Comparison of ENCODE assay signal across 8 cellular contexts in the genomic region with DNA sequence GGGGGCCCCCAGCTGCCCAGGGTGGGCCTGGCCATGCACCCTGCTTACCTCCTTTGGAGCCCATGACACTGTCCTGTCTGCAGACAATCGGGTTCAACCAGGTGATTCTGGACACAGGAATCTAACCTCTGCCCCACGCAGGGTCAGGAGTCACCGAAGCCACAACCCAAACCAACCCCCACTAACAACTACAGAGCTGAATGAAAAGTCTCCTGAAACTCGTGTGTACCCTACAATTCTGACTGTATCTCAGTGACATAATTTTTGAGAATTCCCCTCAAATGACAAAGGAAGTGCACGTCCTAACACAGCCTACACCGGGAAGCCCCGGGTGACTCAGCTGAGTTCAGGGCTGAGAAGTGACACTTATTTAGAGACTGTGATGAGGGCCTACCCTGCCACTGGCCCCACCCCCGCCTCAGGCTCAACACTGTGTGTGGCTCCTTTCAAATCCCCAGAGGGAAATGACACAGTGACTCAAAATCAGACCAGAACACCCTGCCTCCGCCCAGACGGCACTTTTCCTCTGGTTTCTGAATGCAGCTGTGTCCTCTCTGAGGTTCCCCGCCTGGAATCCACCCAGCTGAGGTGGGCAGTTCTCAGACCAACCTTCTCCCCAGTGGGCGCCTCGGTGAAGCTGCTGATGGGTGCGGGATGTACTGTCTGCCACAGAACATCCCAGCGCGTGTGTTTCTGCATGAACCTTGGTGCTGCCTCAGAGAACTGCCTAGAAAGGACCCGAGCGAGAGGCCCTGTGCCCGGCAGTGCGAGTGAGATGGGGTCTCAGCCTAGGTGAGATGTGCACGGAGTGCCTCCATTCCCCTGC. TPM values are rescaled to one million over a fixed set of nuclear protein-coding genes. Genes with fewer than 3 reads are reported as not detected.
A peak's percentile ranks its signal among the peaks of the same experiment; 100 is the strongest.
DNase-seq lines count a peak whose midpoint lies in the region; ATAC-seq and TF ChIP-seq lines count a peak whose summit lies in the region.

No MANE protein-coding gene starts in this region.

- H2AK5ac ChIP-seq in neuronal stem cell (ENCODE audit: low read depth, low read length) = no peak overlapping the region

- H3K4me3 ChIP-seq in ACC112 (ENCODE audit: low read depth, low read length) (no peak overlapping the region), neuronal stem cell (ENCODE audit: low read length in 2 of 2) (no peak overlapping the region)

- H3K27ac Mint-ChIP-seq in activated B cell treated with CpG ODN at 0.5 μM for 24 hours = peak overlapping the region; percentile 94
- peak overlapping the region; percentile 97 for H3K27ac Mint-ChIP-seq in central memory CD8-positive, alpha-beta T cell (ENCODE audit: low read depth)

- no peak overlapping the region for H3K4ac ChIP-seq in neuronal stem cell (ENCODE audit: low read length)

- peak overlapping the region; percentile 68 for H3K4me3 Mint-ChIP-seq in activated B cell treated with CpG ODN at 0.5 μM for 24 hours
- peak overlapping the region; percentile 66 for H3K4me3 Mint-ChIP-seq in central memory CD8-positive, alpha-beta T cell

- H3K4me1 Mint-ChIP-seq in activated B cell treated with CpG ODN at 0.5 μM for 24 hours = peaks cover 55% of the 10 kb centered on the region
- peaks cover 22% of the 10 kb centered on the region for H3K4me1 Mint-ChIP-seq in central memory CD8-positive, alpha-beta T cell

- no peaks in the 10 kb centered on the region for H3K36me3 ChIP-seq in ACC112 (ENCODE audit: insufficient read depth, low read length)
- H3K36me3 ChIP-seq in neuronal stem cell (replicated peaks in 1 of 2; ENCODE audit: control insufficient read depth in 2 of 2, insufficient read depth in 2 of 2, low read length in 2 of 2) = peaks cover 35 to 68% of the 10 kb centered on the region in 2 donors

- H3K18ac ChIP-seq in neuronal stem cell (ENCODE audit: low read length) = no peak overlapping the region

- H2AFZ ChIP-seq in ACC112 (ENCODE audit: low read length, unreplicated experiment) (no peak overlapping the region), neuronal stem cell (ENCODE audit: low read length) (no peak overlapping the region)

- H3K9ac ChIP-seq in neuronal stem cell (ENCODE audit: low read depth, low read length, poor library complexity) = no peak overlapping the region

- no peak overlapping the region for H2BK120ac ChIP-seq in neuronal stem cell (ENCODE audit: low read depth, low read length)

- H3K9me3 ChIP-seq in neuronal stem cell (replicated peaks in 1 of 2; ENCODE audit: control insufficient read depth in 2 of 2, insufficient read depth in 1 of 2, low read depth in 1 of 2, low read length in 2 of 2) = no peaks in the 10 kb centered on the region

- H4K8ac ChIP-seq in neuronal stem cell (ENCODE audit: low read depth, low read length) = no peak overlapping the region

- H3K79me2 ChIP-seq in ACC112 (ENCODE audit: control insufficient read depth, insufficient read depth, low read length, unreplicated experiment) = peaks cover 9% of the 10 kb centered on the region

- CTCF ChIA-PET in activated B cell treated with CpG ODN at 0.5 μM for 24 hours (lab: Charles Lee) = interaction anchor here (0.5 to 2.0 kb wide), 6 partner anchors 13 to 526 kb away, joined by 3 to 8 read pairs (median 3); no protein-coding TSS in a partner anchor

- WGBS in neuronal stem cell (ENCODE audit: extremely low coverage in 2 of 2, insufficient read length in 2 of 2, insufficient replicate concordance in 1 of 2), 2 donors = no CpG with 5 or more reads among the region's 21 CpGs

- no peak for TF ChIP-seq CTCF in activated B cell treated with CpG ODN at 0.5 μM for 24 hours (IDR thresholded peaks at IDR 0.05)

- DNase-seq in activated B cell treated with CpG ODN at 0.5 μM for 24 hours (peak; percentile 81), neuronal stem cell (ENCODE audit: low spot score) (no peak), NCI-H748 treated with DMSO at 0.1 percent for 48 hours (lab: John Stamatoyannopoulos, UW) (no peak), DMS114 treated with DMSO at 0.1 percent for 48 hours (lab: John Stamatoyannopoulos, UW; ENCODE audit: unreplicated experiment) (no peak)
- DNase-seq in central memory CD8-positive, alpha-beta T cell (ENCODE audit: low spot score in 2 of 2) = peak; percentile 53 to 84

- H3K27me3 Mint-ChIP-seq in activated B cell treated with CpG ODN at 0.5 μM for 24 hours = no peaks in the 10 kb centered on the region
- no peaks in the 10 kb centered on the region for H3K27me3 Mint-ChIP-seq in central memory CD8-positive, alpha-beta T cell

- intact Hi-C loops in activated B cell treated with CpG ODN at 0.5 μM for 24 hours (cut with micrococcal nuclease) = loop anchor here (1.0 to 5.0 kb wide), 16 partner anchors 10 to 739 kb away; a partner anchor contains a TSS

- H3K14ac ChIP-seq in neuronal stem cell (ENCODE audit: low read length) = no peak overlapping the region

- H3K4me1 ChIP-seq in ACC112 (ENCODE audit: control insufficient read depth, insufficient read depth, low read length, unreplicated experiment) = peaks cover 30% of the 10 kb centered on the region
- peaks cover 0 to 8% of the 10 kb centered on the region in 2 donors for H3K4me1 ChIP-seq in neuronal stem cell (ENCODE audit: control insufficient read depth in 2 of 2, insufficient read depth in 1 of 2, low read depth in 1 of 2, low read length in 2 of 2)

- H2BK12ac ChIP-seq in neuronal stem cell (ENCODE audit: low read length) = no peak overlapping the region

- POLR2A ChIA-PET in activated B cell treated with CpG ODN at 0.5 μM for 24 hours (lab: Charles Lee) = interaction anchor here (0.6 to 5.4 kb wide), 29 partner anchors 10 to 295 kb away, joined by 3 to 65 read pairs (median 4); a partner anchor contains a TSS

- no peak overlapping the region for H2BK5ac ChIP-seq in neuronal stem cell (ENCODE audit: low read length)

- H3K27ac ChIP-seq in ACC112 (ENCODE audit: low read depth, low read length) = peak overlapping the region; percentile 76
- no peak overlapping the region for H3K27ac ChIP-seq in neuronal stem cell (replicated peaks; ENCODE audit: low read length)

- no peak overlapping the region for H4K91ac ChIP-seq in neuronal stem cell (ENCODE audit: low read depth, low read length, poor library complexity)

- peaks cover 72% of the 10 kb centered on the region for H3K36me3 Mint-ChIP-seq in activated B cell treated with CpG ODN at 0.5 μM for 24 hours (ENCODE audit: low read depth)
- peaks cover 42% of the 10 kb centered on the region for H3K36me3 Mint-ChIP-seq in central memory CD8-positive, alpha-beta T cell (ENCODE audit: insufficient read depth)

- H2BK15ac ChIP-seq in neuronal stem cell (ENCODE audit: low read length) = no peak overlapping the region

- peaks cover 5% of the 10 kb centered on the region for H3K79me1 ChIP-seq in neuronal stem cell (ENCODE audit: low read depth, low read length)

- ATAC-seq in HG03342 (IDR thresholded peaks at IDR 0.05; ENCODE audit: unreplicated experiment) (peak; percentile 91), activated B cell treated with CpG ODN at 0.5 μM for 24 hours (ENCODE audit: low read depth) (peak; percentile 95)
- ATAC-seq in central memory CD8-positive, alpha-beta T cell (replicated peaks; ENCODE audit: extremely low read depth, poor library complexity, severe bottlenecking) = peak; percentile 100

- H3K27me3 ChIP-seq in ACC112 (ENCODE audit: insufficient read depth, low read length) (no peaks in the 10 kb centered on the region), neuronal stem cell (ENCODE audit: control insufficient read depth in 3 of 3, insufficient read depth in 3 of 3, low read depth in 1 of 3, low read length in 3 of 3) (no peaks in the 10 kb centered on the region)

- peak overlapping the region; percentile 67 for H3K23ac ChIP-seq in neuronal stem cell (ENCODE audit: low read depth, low read length, poor library complexity)

- no peaks in the 10 kb centered on the region for H3K9me3 Mint-ChIP-seq in activated B cell treated with CpG ODN at 0.5 μM for 24 hours
- H3K9me3 Mint-ChIP-seq in central memory CD8-positive, alpha-beta T cell = no peaks in the 10 kb centered on the region

- TF ChIP-seq POLR2A in GM19193 (IDR thresholded peaks at IDR 0.05; ENCODE audit: extremely low read depth, insufficient read depth, insufficient read length) = peak; percentile 53

- H3K4me2 ChIP-seq in neuronal stem cell (ENCODE audit: insufficient read depth, low read length, poor library complexity, severe bottlenecking) = no peak overlapping the region

RNA-seq across cellular contexts. Expression of a gene that starts 9.9 kb away (rescaled TPM):
- total RNA-seq in activated B cell treated with CpG ODN at 0.5 μM for 24 hours = 79.1 and 83.2 TPM in 2 replicates
- polyA plus RNA-seq in neuronal stem cell (2013, experiment 1 of 2) = 14.8 TPM
- polyA plus RNA-seq in neuronal stem cell (2013, experiment 2 of 2) = 15.1 TPM

RNA-seq across cellular contexts. Expression of a gene that starts 46.7 kb away (rescaled TPM):
- total RNA-seq in activated B cell treated with CpG ODN at 0.5 μM for 24 hours = 40.4 and 43.2 TPM in 2 replicates
- 8.1 TPM for polyA plus RNA-seq in neuronal stem cell (2013, experiment 1 of 2)
- polyA plus RNA-seq in neuronal stem cell (2013, experiment 2 of 2) = 8.7 TPM

Comparison
In these comparisons a context has a peak if more than half of its experiments do, and no peak if none do; other contexts are left out.
1. DNase-seq: peak in activated B cell treated with CpG ODN at 0.5 μM for 24 hours (single experiment) and central memory CD8-positive, alpha-beta T cell (2 of 2); none in neuronal stem cell (single experiment), NCI-H748 treated with DMSO at 0.1 percent for 48 hours (single experiment) and DMS114 treated with DMSO at 0.1 percent for 48 hours (single experiment).
2. Peak in every context shown above with its lines, with median percentiles within 50 percentile points of each other: ATAC-seq.